ENCODE assay signal across 20 cellular contexts in the genomic region with DNA sequence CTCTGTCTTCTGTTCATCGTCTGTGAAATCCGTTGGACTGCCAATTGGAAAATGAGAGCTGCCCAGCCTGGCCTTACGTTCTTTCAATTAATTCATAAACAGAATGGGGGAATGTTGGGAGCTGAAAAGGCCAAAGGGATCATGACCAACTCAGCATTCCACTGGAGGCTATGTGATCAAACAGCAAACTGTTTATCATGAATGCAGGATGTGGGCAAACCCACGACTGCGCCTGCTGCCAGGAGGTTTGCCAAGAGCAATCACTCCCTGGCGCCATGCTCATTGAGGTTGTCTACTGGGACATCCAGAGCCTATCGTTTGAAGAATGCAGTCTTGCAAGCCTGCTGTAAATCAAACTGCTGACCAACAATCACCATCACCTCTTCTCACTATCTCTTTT. TPM values are rescaled to one million over a fixed set of nuclear protein-coding genes. Genes with fewer than 3 reads are reported as not detected.
DNase-seq lines count a peak whose midpoint lies in the region; ATAC-seq and TF ChIP-seq lines count a peak whose summit lies in the region.
"Had no signal": no experiment of that assay in that cellular context is flagged by ENCODE, and none has a peak within 500 bp of the region (broad histone marks: within the 10 kb centered on the region; RNA-seq: fewer than 3 reads in every experiment).

No MANE protein-coding gene starts in this region.

- no TSS peak for BruUV-seq in IMR-90 (replicated peaks; lab: Mats Ljungman, UMichigan)

- intact Hi-C loops in IMR-90 (cut with micrococcal nuclease) = no loop called here

- no peak overlapping the region for H2BK5ac ChIP-seq in IMR-90 (ENCODE audit: low read depth, low read length, poor library complexity, severe bottlenecking)

- H4K20me1 ChIP-seq in BLaER1 (no peaks in the 10 kb centered on the region), IMR-90 (ENCODE audit: insufficient read depth, low read length) (no peaks in the 10 kb centered on the region)

- H3K36me3 ChIP-seq in BLaER1 = no peaks in the 10 kb centered on the region
- no peaks in the 10 kb centered on the region for H3K36me3 ChIP-seq in IMR-90 (ENCODE audit: control insufficient read depth, insufficient read depth, low read length)
- H3K36me3 ChIP-seq: brain microvascular endothelial cell, heart right ventricle, right atrium auricular region, upper lobe of left lung had no signal

- no peak for TF ChIP-seq RAD21 in IMR-90 (IDR thresholded peaks at IDR 0.05; ENCODE audit: low read length)

- H4K8ac ChIP-seq in IMR-90 (ENCODE audit: low read depth in 2 of 2, low read length in 2 of 2) = no peak overlapping the region

- in situ Hi-C loops in IMR-90 (cut with MboI; ENCODE audit: low sequenced_read_pairs) = no loop called here

- DNase-seq in IMR-90 (peak; percentile 60), UCSD-AML1 (lab: John Stamatoyannopoulos, UW; ENCODE audit: unreplicated experiment) (peak; percentile 41), kidney tubule cell (ENCODE audit: low spot score) (peak; percentile 69), HUDEP-2 (lab: John Stamatoyannopoulos, UW; ENCODE audit: unreplicated experiment in 76 of 76) (no peak), NAMALWA (ENCODE audit: low spot score) (no peak)
- DNase-seq: activated CD4-positive, alpha-beta T cell treated with anti-CD3 and anti-CD28 coated beads, Interleukin-2, amount 10 ng/mL, durations not matched to agents 24 days and 14 days; activated T-cell treated with anti-CD3 and anti-CD28 coated beads, Interleukin-2, amount 50 U/mL, for 1 hour; brain microvascular endothelial cell; CD4-positive, CD25-positive, alpha-beta regulatory T cell; erythroblast; heart right ventricle; kidney; NCI-H1930; NCI-H510A treated with DMSO at 0.1 percent for 48 hours; T1000; upper lobe of left lung had no signal

- H3K4ac ChIP-seq in IMR-90 (ENCODE audit: low read depth, low read length) = no peak overlapping the region

- H3K4me3 ChIP-seq in BLaER1 (no peak overlapping the region), IMR-90 (ENCODE audit: insufficient read depth, low read depth, low read length) (no peak overlapping the region)
- H3K4me3 ChIP-seq: heart right ventricle, right atrium auricular region, upper lobe of left lung had no signal

- peaks cover 5% of the 10 kb centered on the region for H3K9me3 ChIP-seq in BLaER1
- no peaks in the 10 kb centered on the region; the same call in 1 of the 2 replicates for H3K9me3 ChIP-seq in IMR-90 (ENCODE audit: control insufficient read depth, insufficient read depth, low read length)
- H3K9me3 ChIP-seq: heart right ventricle, right atrium auricular region, upper lobe of left lung had no signal

- ATAC-seq in IMR-90 (ENCODE audit: low read depth) = peak; percentile 27; the same call in 1 of the 2 replicates
- ATAC-seq in HG02885 (IDR thresholded peaks at IDR 0.05; ENCODE audit: poor library complexity, unreplicated experiment) = no peak
- ATAC-seq in GM19328 (IDR thresholded peaks at IDR 0.05; ENCODE audit: unreplicated experiment) = no peak
- ATAC-seq: heart right ventricle had no signal

- H2AK5ac ChIP-seq in IMR-90 (ENCODE audit: low read depth, low read length) = no peak overlapping the region

- no peak overlapping the region for H2AK9ac ChIP-seq in IMR-90 (replicated peaks; ENCODE audit: low read depth, low read length, poor library complexity)

- no peak overlapping the region for H2AFZ ChIP-seq in IMR-90 (replicated peaks; ENCODE audit: low read length, poor library complexity)

- H3K18ac ChIP-seq in IMR-90 (ENCODE audit: low read depth, low read length) = no peak overlapping the region

- H4K5ac ChIP-seq in IMR-90 (ENCODE audit: low read depth, low read length) = no peak overlapping the region

- no peaks in the 10 kb centered on the region for H3K27me3 ChIP-seq in BLaER1
- H3K27me3 ChIP-seq in IMR-90 (ENCODE audit: control insufficient read depth, insufficient read depth, low read length) = no peaks in the 10 kb centered on the region
- H3K27me3 ChIP-seq: brain microvascular endothelial cell, right atrium auricular region, upper lobe of left lung had no signal

- H3K56ac ChIP-seq in IMR-90 (ENCODE audit: extremely low read depth, insufficient read depth, low read length) = no peak overlapping the region

- TF ChIP-seq CTCF in IMR-90 (conservative IDR thresholded peaks at IDR 0.05; ENCODE audit: low read depth, low read length) = no peak

- peak overlapping the region; percentile 24; the same call in 1 of the 2 replicates for H3K4me2 ChIP-seq in BLaER1
- no peak overlapping the region for H3K4me2 ChIP-seq in IMR-90 (ENCODE audit: low read depth, low read length)

- CTCF ChIA-PET in IMR-90 (lab: Yijun Ruan, JAX) = interaction anchor here (0.6 kb wide), 1 partner anchor 509 kb away, joined by 6 read pairs; no protein-coding TSS in a partner anchor

- H3K79me1 ChIP-seq in IMR-90 (ENCODE audit: low read depth in 1 of 2, low read length in 2 of 2) = no peaks in the 10 kb centered on the region

- dilution Hi-C loops in IMR-90 (cut with HindIII; ENCODE audit: low sequenced_read_pairs, unreplicated experiment) = no loop called here

- POLR2A ChIA-PET in IMR-90 (lab: Charles Lee; ENCODE audit: unreplicated experiment) = no interaction called here

- no peak overlapping the region for H4K91ac ChIP-seq in IMR-90 (ENCODE audit: insufficient read depth, low read depth, low read length)

- no peak overlapping the region for H2BK120ac ChIP-seq in IMR-90 (ENCODE audit: low read depth, low read length)

- no peak overlapping the region for H3K27ac ChIP-seq in BLaER1
- no peak overlapping the region for H3K27ac ChIP-seq in IMR-90 (ENCODE audit: insufficient read depth, low read length)
- H3K27ac ChIP-seq: brain microvascular endothelial cell, heart right ventricle, right atrium auricular region, upper lobe of left lung had no signal

- no peak overlapping the region for H2BK20ac ChIP-seq in IMR-90 (ENCODE audit: low read depth, low read length)

- no peak overlapping the region for H3K23ac ChIP-seq in IMR-90 (ENCODE audit: low read depth, low read length)

- peaks cover 5% of the 10 kb centered on the region; the same call in 1 of the 2 replicates for H3K9me1 ChIP-seq in IMR-90 (ENCODE audit: insufficient read depth, low read length)

- no peak overlapping the region for H3K14ac ChIP-seq in IMR-90 (replicated peaks; ENCODE audit: low read depth, low read length)

- H3K4me1 ChIP-seq in BLaER1 (peaks cover 28% of the 10 kb centered on the region), IMR-90 (ENCODE audit: control insufficient read depth, insufficient read depth, low read length) (peaks cover 6% of the 10 kb centered on the region)
- H3K4me1 ChIP-seq: right atrium auricular region had no signal

- WGBS in IMR-90 (ENCODE audit: extremely low coverage in 2 of 2, insufficient read length in 1 of 2), 2 experiments = 59% methylated on average over 3 of the region's 7 CpGs; no CpG with 5 or more reads in 1 of the 2 experiments

- H3K9ac ChIP-seq in BLaER1 = no peak overlapping the region
- H3K9ac ChIP-seq in IMR-90 (ENCODE audit: low read depth, low read length) = no peak overlapping the region

- no peak overlapping the region for H2BK15ac ChIP-seq in IMR-90 (ENCODE audit: low read depth, low read length)

- TF ChIP-seq POLR2A in IMR-90 (IDR thresholded peaks at IDR 0.05; ENCODE audit: low read depth, low read length) = no peak

TF ChIP-seq in IMR-90, 13 proteins besides CTCF, POLR2A, EP300 and RAD21:
- TF ChIP-seq CHD1 (IDR thresholded peaks at IDR 0.05; ENCODE audit: low read depth, low read length) = no peak

RNA-seq across cellular contexts. Expression of a gene that starts 9.3 kb away (rescaled TPM):
- total RNA-seq in IMR-90 (2012; rRNA removed) = 91.9 and 120 TPM in 2 replicates
- polyA plus RNA-seq in IMR-90 (2012; rRNA removed) = 513 and 528 TPM in 2 replicates
- polyA plus RNA-seq in IMR-90 (2012; cell fraction: cytosol; rRNA removed) = 250 and 846 TPM in 2 replicates
- polyA plus RNA-seq in IMR-90 (2012; cell fraction: nucleus; rRNA removed; ENCODE audit: low replicate concordance) = 45.1 and 159 TPM in 2 replicates

Comparison
In these comparisons a context has a peak if more than half of its experiments do, and no peak if none do; other contexts are left out.
1. DNase-seq: peak in IMR-90 (single experiment), UCSD-AML1 (single experiment) and kidney tubule cell (single experiment); none in HUDEP-2 (0 of 76) and NAMALWA (single experiment).